In genomic region chr11:133892126-133892525, GRCh38 we compare ENCODE assay signal across 16 cellular contexts. TPM values are rescaled to one million over a fixed set of nuclear protein-coding genes. Genes with fewer than 3 reads are reported as not detected.
A peak's percentile ranks its signal among the peaks of the same experiment; 100 is the strongest.
DNase-seq lines count a peak whose midpoint lies in the region; ATAC-seq and TF ChIP-seq lines count a peak whose summit lies in the region.
"Had no signal": no experiment of that assay in that cellular context is flagged by ENCODE, and none has a peak within 500 bp of the region (broad histone marks: within the 10 kb centered on the region; RNA-seq: fewer than 3 reads in every experiment).

No MANE protein-coding gene starts in this region.

- H3K27me3 ChIP-seq in gastroesophageal sphincter: peaks cover 3% of the 10 kb centered on the region

- peaks cover 0 to 14% (median 5%) of the 10 kb centered on the region in 3 donors for H3K4me1 ChIP-seq in gastroesophageal sphincter

- no peaks in the 10 kb centered on the region for H3K9me3 ChIP-seq in gastroesophageal sphincter

- no peak for TF ChIP-seq CTCF in activated CD8-positive, alpha-beta T cell treated with anti-CD3 and anti-CD28 coated beads for 36 hours (IDR thresholded peaks at IDR 0.05)
- TF ChIP-seq CTCF in osteocyte (IDR thresholded peaks at IDR 0.05) (no peak), gastroesophageal sphincter (IDR thresholded peaks at IDR 0.05) (no peak)

- no peak for TF ChIP-seq POLR2A in gastroesophageal sphincter (IDR thresholded peaks at IDR 0.05)

- H3K36me3 Mint-ChIP-seq in activated CD8-positive, alpha-beta T cell treated with anti-CD3 and anti-CD28 coated beads, Interleukin-2, amount 10 ng/mL, durations not matched to agents 7 days and 5 days (ENCODE audit: low read depth): peaks cover 4% of the 10 kb centered on the region
- H3K36me3 Mint-ChIP-seq in activated CD8-positive, alpha-beta T cell treated with anti-CD3 and anti-CD28 coated beads for 36 hours (ENCODE audit: low read depth): no peaks in the 10 kb centered on the region
- H3K36me3 Mint-ChIP-seq in central memory CD8-positive, alpha-beta T cell (ENCODE audit: insufficient read depth): no peaks in the 10 kb centered on the region
- no peaks in the 10 kb centered on the region for H3K36me3 Mint-ChIP-seq in osteocyte (ENCODE audit: unreplicated experiment)
- H3K36me3 Mint-ChIP-seq: CD4-positive, alpha-beta memory T cell had no signal

- DNase-seq in activated CD8-positive, alpha-beta T cell treated with anti-CD3 and anti-CD28 coated beads, Interleukin-2, amount 10 ng/mL, durations not matched to agents 7 days and 5 days: peak; percentile 15
- no peak for DNase-seq in activated CD8-positive, alpha-beta T cell treated with anti-CD3 and anti-CD28 coated beads for 36 hours
- peak; percentile 2 to 4 for DNase-seq in central memory CD8-positive, alpha-beta T cell (ENCODE audit: low spot score in 2 of 2)
- DNase-seq in left lobe of liver (ENCODE audit: low spot score) (peak; percentile 4), osteocyte (ENCODE audit: extremely low spot score, unreplicated experiment) (peak; percentile 68), AML-193 (lab: John Stamatoyannopoulos, UW) (no peak), ACHN (no peak)
- DNase-seq: CD4-positive, alpha-beta memory T cell; DND-41; GF-D8; H9 had no signal

- peaks cover 0 to 8% of the 10 kb centered on the region in 2 donors for H3K36me3 ChIP-seq in gastroesophageal sphincter

- H3K9me3 Mint-ChIP-seq in activated CD8-positive, alpha-beta T cell treated with anti-CD3 and anti-CD28 coated beads, Interleukin-2, amount 10 ng/mL, durations not matched to agents 7 days and 5 days (ENCODE audit: insufficient read depth): no peaks in the 10 kb centered on the region
- H3K9me3 Mint-ChIP-seq in activated CD8-positive, alpha-beta T cell treated with anti-CD3 and anti-CD28 coated beads for 36 hours: no peaks in the 10 kb centered on the region
- no peaks in the 10 kb centered on the region for H3K9me3 Mint-ChIP-seq in central memory CD8-positive, alpha-beta T cell
- no peaks in the 10 kb centered on the region for H3K9me3 Mint-ChIP-seq in osteocyte (ENCODE audit: unreplicated experiment)
- H3K9me3 Mint-ChIP-seq: GM23338, H9 had no signal

- no peak overlapping the region for H3K4me3 ChIP-seq in gastroesophageal sphincter
- H3K4me3 ChIP-seq: GM23338 had no signal

- in situ Hi-C loops in ACHN (cut with HindIII; ENCODE audit: low pct_ligation_motif_present, low pct_unique_long_range_greater_than_20kb, low sequenced_read_pairs): no loop called here

- intact Hi-C loops in activated CD8-positive, alpha-beta T cell treated with anti-CD3 and anti-CD28 coated beads for 36 hours (cut with micrococcal nuclease): no loop called here

- ATAC-seq in activated CD8-positive, alpha-beta T cell treated with anti-CD3 and anti-CD28 coated beads, Interleukin-2, amount 10 ng/mL, durations not matched to agents 7 days and 5 days: no peak
- ATAC-seq in activated CD8-positive, alpha-beta T cell treated with anti-CD3 and anti-CD28 coated beads for 36 hours: no peak
- ATAC-seq in central memory CD8-positive, alpha-beta T cell (replicated peaks; ENCODE audit: extremely low read depth, poor library complexity, severe bottlenecking): no peak
- ATAC-seq in left lobe of liver: no peak
- no peak for ATAC-seq in gastroesophageal sphincter
- ATAC-seq: GM23338 had no signal

- peaks cover 31% of the 10 kb centered on the region for H3K27me3 Mint-ChIP-seq in activated CD8-positive, alpha-beta T cell treated with anti-CD3 and anti-CD28 coated beads, Interleukin-2, amount 10 ng/mL, durations not matched to agents 7 days and 5 days (ENCODE audit: low read depth)
- peaks cover 7% of the 10 kb centered on the region for H3K27me3 Mint-ChIP-seq in activated CD8-positive, alpha-beta T cell treated with anti-CD3 and anti-CD28 coated beads for 36 hours
- peaks cover 54% of the 10 kb centered on the region for H3K27me3 Mint-ChIP-seq in central memory CD8-positive, alpha-beta T cell
- H3K27me3 Mint-ChIP-seq in osteocyte (ENCODE audit: unreplicated experiment): no peaks in the 10 kb centered on the region

- H3K27ac Mint-ChIP-seq in activated CD8-positive, alpha-beta T cell treated with anti-CD3 and anti-CD28 coated beads, Interleukin-2, amount 10 ng/mL, durations not matched to agents 7 days and 5 days: no peak overlapping the region
- H3K27ac Mint-ChIP-seq in activated CD8-positive, alpha-beta T cell treated with anti-CD3 and anti-CD28 coated beads for 36 hours: no peak overlapping the region
- no peak overlapping the region for H3K27ac Mint-ChIP-seq in central memory CD8-positive, alpha-beta T cell (ENCODE audit: low read depth)
- no peak overlapping the region for H3K27ac Mint-ChIP-seq in osteocyte (ENCODE audit: unreplicated experiment)
- H3K27ac Mint-ChIP-seq: CD4-positive, alpha-beta memory T cell; GM23338; H9 had no signal

- POLR2A ChIA-PET in activated CD8-positive, alpha-beta T cell treated with anti-CD3 and anti-CD28 coated beads, Interleukin-2, amount 10 ng/mL, durations not matched to agents 7 days and 5 days (lab: Charles Lee): no interaction called here
- POLR2A ChIA-PET in activated CD8-positive, alpha-beta T cell treated with anti-CD3 and anti-CD28 coated beads for 36 hours (lab: Charles Lee): no interaction called here

- CTCF ChIA-PET in activated CD8-positive, alpha-beta T cell treated with anti-CD3 and anti-CD28 coated beads, Interleukin-2, amount 10 ng/mL, durations not matched to agents 7 days and 5 days (lab: Charles Lee): no interaction called here
- CTCF ChIA-PET in activated CD8-positive, alpha-beta T cell treated with anti-CD3 and anti-CD28 coated beads for 36 hours (lab: Charles Lee): interaction anchor here (1.4 kb wide), 1 partner anchor 57 kb away, joined by 3 read pairs; no protein-coding TSS in a partner anchor

- H3K4me3 Mint-ChIP-seq in activated CD8-positive, alpha-beta T cell treated with anti-CD3 and anti-CD28 coated beads, Interleukin-2, amount 10 ng/mL, durations not matched to agents 7 days and 5 days: no peak overlapping the region
- no peak overlapping the region for H3K4me3 Mint-ChIP-seq in activated CD8-positive, alpha-beta T cell treated with anti-CD3 and anti-CD28 coated beads for 36 hours
- H3K4me3 Mint-ChIP-seq in central memory CD8-positive, alpha-beta T cell: no peak overlapping the region
- no peak overlapping the region for H3K4me3 Mint-ChIP-seq in osteocyte (ENCODE audit: unreplicated experiment)
- H3K4me3 Mint-ChIP-seq: CD4-positive, alpha-beta memory T cell; GM23338; H9 had no signal

- no peaks in the 10 kb centered on the region for H3K4me1 Mint-ChIP-seq in activated CD8-positive, alpha-beta T cell treated with anti-CD3 and anti-CD28 coated beads, Interleukin-2, amount 10 ng/mL, durations not matched to agents 7 days and 5 days (ENCODE audit: low read depth)
- H3K4me1 Mint-ChIP-seq in activated CD8-positive, alpha-beta T cell treated with anti-CD3 and anti-CD28 coated beads for 36 hours (ENCODE audit: low read depth): no peaks in the 10 kb centered on the region
- no peaks in the 10 kb centered on the region for H3K4me1 Mint-ChIP-seq in central memory CD8-positive, alpha-beta T cell
- peaks cover 9% of the 10 kb centered on the region for H3K4me1 Mint-ChIP-seq in osteocyte (ENCODE audit: unreplicated experiment)
- H3K4me1 Mint-ChIP-seq: CD4-positive, alpha-beta memory T cell had no signal

- no peak overlapping the region for H3K27ac ChIP-seq in gastroesophageal sphincter
- H3K27ac ChIP-seq: 22Rv1, C4-2B had no signal

- WGBS in gastroesophageal sphincter (ENCODE audit: low coverage in 1 of 2), 2 donors: 64 to 100% methylated on average over 2 to 8 of the region's 8 CpGs

- no peak for TF ChIP-seq EP300 in gastroesophageal sphincter (IDR thresholded peaks at IDR 0.05)

RNA-seq across cellular contexts. Expression of gene SPATA19, which starts 46.8 kb away (rescaled TPM):
- not detected for total RNA-seq in activated CD8-positive, alpha-beta T cell treated with anti-CD3 and anti-CD28 coated beads, Interleukin-2, amount 10 ng/mL, durations not matched to agents 7 days and 5 days
- total RNA-seq in activated CD8-positive, alpha-beta T cell treated with anti-CD3 and anti-CD28 coated beads for 36 hours: not detected
- total RNA-seq in left lobe of liver (not detected), osteocyte (not detected in 2 replicates), gastroesophageal sphincter (not detected)
- total RNA-seq: A673; CD4-positive, alpha-beta memory T cell; GM23338; H9 had no signal

Comparison
In these comparisons a context has a peak if more than half of its experiments do, and no peak if none do; other contexts are left out.
1. DNase-seq: peak in activated CD8-positive, alpha-beta T cell treated with anti-CD3 and anti-CD28 coated beads, Interleukin-2, amount 10 ng/mL, durations not matched to agents 7 days and 5 days (single experiment), central memory CD8-positive, alpha-beta T cell (2 of 2), left lobe of liver (single experiment) and osteocyte (single experiment); none in activated CD8-positive, alpha-beta T cell treated with anti-CD3 and anti-CD28 coated beads for 36 hours (single experiment), AML-193 (0 of 2) and ACHN (single experiment).